8 cellular contexts compared by ENCODE assay signal in genomic region chr5:64768358-64769312, GRCh38. TPM values are rescaled to one million over a fixed set of nuclear protein-coding genes. Genes with fewer than 3 reads are reported as not detected.
A peak's percentile ranks its signal among the peaks of the same experiment; 100 is the strongest.
DNase-seq lines count a peak whose midpoint lies in the region; ATAC-seq and TF ChIP-seq lines count a peak whose summit lies in the region.

Gene CWC27, plus strand, starts transcription at chr5:64768930. Its CDS starts 217 bp downstream, at chr5:64769147.
Gene SREK1IP1, minus strand, starts transcription at chr5:64768691. Its CDS starts 174 bp downstream, at chr5:64768517.

- peak; percentile 94 for ATAC-seq in CD4-positive, alpha-beta T cell (ENCODE audit: poor library complexity)
- peak; percentile 98 for ATAC-seq in GM19397 (IDR thresholded peaks at IDR 0.05; ENCODE audit: unreplicated experiment)
- peak; percentile 96 for ATAC-seq in HG03571 (IDR thresholded peaks at IDR 0.05; ENCODE audit: unreplicated experiment)
- peak; percentile 98 for ATAC-seq in activated CD8-positive, alpha-beta T cell treated with anti-CD3 and anti-CD28 coated beads for 36 hours
- ATAC-seq in lower lobe of right lung = peak; percentile 98 to 99

- peak within 1 kb of the TSS; percentile 91 for H3K4me3 ChIP-seq in ectodermal cell (ENCODE audit: insufficient read depth, low read depth, low read length)
- H3K4me3 ChIP-seq in lower lobe of right lung = peak within 1 kb of the TSS; percentile 92

- H3K4me1 Mint-ChIP-seq in CD4-positive, alpha-beta T cell (ENCODE audit: low read depth) = peaks cover 82% of the 10 kb centered on the region
- H3K4me1 Mint-ChIP-seq in activated CD8-positive, alpha-beta T cell treated with anti-CD3 and anti-CD28 coated beads for 36 hours (ENCODE audit: low read depth) = peaks cover 48% of the 10 kb centered on the region

- no peaks in the 10 kb centered on the region for H3K27me3 Mint-ChIP-seq in CD4-positive, alpha-beta T cell
- H3K27me3 Mint-ChIP-seq in activated CD8-positive, alpha-beta T cell treated with anti-CD3 and anti-CD28 coated beads for 36 hours = no peaks in the 10 kb centered on the region

- H3K36me3 Mint-ChIP-seq in CD4-positive, alpha-beta T cell (ENCODE audit: low read depth) = peaks cover 26% of the 10 kb centered on the region
- peaks cover 22% of the 10 kb centered on the region for H3K36me3 Mint-ChIP-seq in activated CD8-positive, alpha-beta T cell treated with anti-CD3 and anti-CD28 coated beads for 36 hours (ENCODE audit: low read depth)

- DNase-seq in CD4-positive, alpha-beta T cell = peak; percentile 63 to 78 (median 72)
- DNase-seq in NCI-H82 (lab: John Stamatoyannopoulos, UW) (peak; percentile 90), lower lobe of right lung (peak; percentile 85)
- peak; percentile 85 for DNase-seq in activated CD8-positive, alpha-beta T cell treated with anti-CD3 and anti-CD28 coated beads for 36 hours
- DNase-seq in stimulated activated CD4-positive, alpha-beta T cell treated with anti-CD3 and anti-CD28 coated beads, TNF-alpha, amount 100 ng/mL, for 24 hours (ENCODE audit: low read depth in 3 of 3) = peak; percentile 62 to 75 (median 67)

- peak within 1 kb of the TSS; percentile 89 for H3K27ac Mint-ChIP-seq in CD4-positive, alpha-beta T cell
- peak within 1 kb of the TSS; percentile 99 for H3K27ac Mint-ChIP-seq in activated CD8-positive, alpha-beta T cell treated with anti-CD3 and anti-CD28 coated beads for 36 hours

- H3K36me3 ChIP-seq in ectodermal cell (ENCODE audit: control insufficient read depth, insufficient read depth, low read length) (no peaks in the 10 kb centered on the region), lower lobe of right lung (peaks cover 14% of the 10 kb centered on the region)

- H3K4me3 Mint-ChIP-seq in CD4-positive, alpha-beta T cell = peak within 1 kb of the TSS; percentile 96
- H3K4me3 Mint-ChIP-seq in activated CD8-positive, alpha-beta T cell treated with anti-CD3 and anti-CD28 coated beads for 36 hours = peak within 1 kb of the TSS; percentile 100

- no peaks in the 10 kb centered on the region for H3K9me3 ChIP-seq in CD4-positive, alpha-beta T cell (ENCODE audit: control insufficient read depth, low read length)
- no peaks in the 10 kb centered on the region for H3K9me3 ChIP-seq in ectodermal cell (ENCODE audit: control insufficient read depth, low read length)
- no peaks in the 10 kb centered on the region for H3K9me3 ChIP-seq in lower lobe of right lung

- no peaks in the 10 kb centered on the region for H3K9me3 Mint-ChIP-seq in CD4-positive, alpha-beta T cell
- no peaks in the 10 kb centered on the region for H3K9me3 Mint-ChIP-seq in activated CD8-positive, alpha-beta T cell treated with anti-CD3 and anti-CD28 coated beads for 36 hours

- CTCF ChIA-PET in CD4-positive, alpha-beta T cell (lab: Charles Lee) = interaction anchor here (1.3 to 1.5 kb wide), 2 partner anchors 10 to 793 kb away, joined by 4 read pairs; no protein-coding TSS in a partner anchor
- CTCF ChIA-PET in activated CD8-positive, alpha-beta T cell treated with anti-CD3 and anti-CD28 coated beads for 36 hours (lab: Charles Lee) = interaction anchor here (0.9 to 4.3 kb wide), 4 partner anchors 15 to 137 kb away, joined by 3 to 27 read pairs (median 4); no protein-coding TSS in a partner anchor

- POLR2A ChIA-PET in CD4-positive, alpha-beta T cell (lab: Charles Lee) = interaction anchor here (0.6 to 3.3 kb wide), 9 partner anchors 8 to 842 kb away, joined by 3 to 29 read pairs (median 3); partner anchors contain the start of genes ADAMTS6, CENPK and PPWD1
- POLR2A ChIA-PET in activated CD8-positive, alpha-beta T cell treated with anti-CD3 and anti-CD28 coated beads for 36 hours (lab: Charles Lee) = interaction anchor here (0.6 to 1.9 kb wide), 9 partner anchors 9 to 794 kb away, joined by 3 to 7 read pairs (median 4); partner anchors contain the start of genes CENPK and PPWD1

- no peaks in the 10 kb centered on the region for H3K27me3 ChIP-seq in CD4-positive, alpha-beta T cell (ENCODE audit: control insufficient read depth, insufficient read depth, low read length)
- H3K27me3 ChIP-seq in ectodermal cell (ENCODE audit: control insufficient read depth, insufficient read depth, low read length, poor library complexity, severe bottlenecking) (no peaks in the 10 kb centered on the region), lower lobe of right lung (ENCODE audit: low read depth) (no peaks in the 10 kb centered on the region)

- 0% methylated on average over 47 to 48 of the region's 48 CpGs for WGBS in ectodermal cell, 2 experiments

- TF ChIP-seq CTCF in CD4-positive, alpha-beta T cell (IDR thresholded peaks at IDR 0.05) = no peak
- no peak for TF ChIP-seq CTCF in activated CD8-positive, alpha-beta T cell treated with anti-CD3 and anti-CD28 coated beads for 36 hours (IDR thresholded peaks at IDR 0.05)
- peak; percentile 20 for TF ChIP-seq CTCF in lower lobe of right lung (IDR thresholded peaks at IDR 0.05)

- intact Hi-C loops in CD4-positive, alpha-beta T cell (cut with DNase I, micrococcal nuclease) = no loop called here
- intact Hi-C loops in activated CD8-positive, alpha-beta T cell treated with anti-CD3 and anti-CD28 coated beads for 36 hours (cut with micrococcal nuclease) = loop anchor here (10.0 kb wide), 1 partner anchor 1376 kb away; the partner anchor contains the start of gene SREK1
- intact Hi-C loops in lower lobe of right lung (cut with DNase I) = no loop called here

- H3K4me1 ChIP-seq in ectodermal cell (ENCODE audit: control insufficient read depth, insufficient read depth, low read length) = peaks cover 16% of the 10 kb centered on the region
- H3K4me1 ChIP-seq in lower lobe of right lung = peaks cover 45% of the 10 kb centered on the region

- peak within 1 kb of the TSS; percentile 67 for H3K27ac ChIP-seq in CD4-positive, alpha-beta T cell (ENCODE audit: low read depth, low read length)
- H3K27ac ChIP-seq in ectodermal cell (ENCODE audit: insufficient read depth, low read depth, low read length, poor library complexity, severe bottlenecking) (peak within 1 kb of the TSS; percentile 91), lower lobe of right lung (peak within 1 kb of the TSS; percentile 94)

RNA-seq across cellular contexts. Expression of gene CWC27, which starts in this region (rescaled TPM):
- total RNA-seq in CD4-positive, alpha-beta T cell = 10 to 100 TPM; 14.2 to 14.5 TPM
- 10 to 100 TPM; 32.3 to 38.1 TPM for total RNA-seq in activated CD8-positive, alpha-beta T cell treated with anti-CD3 and anti-CD28 coated beads for 36 hours
- 51.6 TPM for polyA plus RNA-seq in ectodermal cell (2013, experiment 1 of 4)
- 46.2 TPM for polyA plus RNA-seq in ectodermal cell (2013, experiment 2 of 4)
- polyA plus RNA-seq in ectodermal cell (2013, experiment 3 of 4) = 43.7 TPM
- 47.4 TPM for polyA plus RNA-seq in ectodermal cell (2013, experiment 4 of 4)
- 17.3 TPM for total RNA-seq in lower lobe of right lung

RNA-seq across cellular contexts. Expression of gene SREK1IP1, which starts in this region (rescaled TPM):
- total RNA-seq in CD4-positive, alpha-beta T cell = 10 to 100 TPM; 18.4 to 21.4 TPM
- 10 to 100 TPM; 20.5 to 22.9 TPM for total RNA-seq in activated CD8-positive, alpha-beta T cell treated with anti-CD3 and anti-CD28 coated beads for 36 hours
- polyA plus RNA-seq in ectodermal cell (2013, experiment 1 of 4) = 22.7 TPM
- 26.4 TPM for polyA plus RNA-seq in ectodermal cell (2013, experiment 2 of 4)
- polyA plus RNA-seq in ectodermal cell (2013, experiment 3 of 4) = 19.8 TPM
- 22.6 TPM for polyA plus RNA-seq in ectodermal cell (2013, experiment 4 of 4)
- total RNA-seq in lower lobe of right lung = 22.5 TPM

Comparison
In these comparisons a context has a peak if more than half of its experiments do, and no peak if none do; other contexts are left out.
1. Peak in every context shown above with its lines: DNase-seq, ATAC-seq, H3K4me3 ChIP-seq and H3K27ac ChIP-seq.